Comparison of ENCODE assay signal across 14 cellular contexts in genomic region chr2:6927186-6927585, GRCh38. TPM values are rescaled to one million over a fixed set of nuclear protein-coding genes. Genes with fewer than 3 reads are reported as not detected.
DNase-seq lines count a peak whose midpoint lies in the region; ATAC-seq and TF ChIP-seq lines count a peak whose summit lies in the region.
"Had no signal": no experiment of that assay in that cellular context is flagged by ENCODE, and none has a peak within 500 bp of the region (broad histone marks: within the 10 kb centered on the region; RNA-seq: fewer than 3 reads in every experiment).

No MANE protein-coding gene starts in this region.

- CTCF ChIA-PET in T-cell (lab: Charles Lee) = no interaction called here

- ATAC-seq in T-cell (replicated peaks in 1 of 4) (no peak), Right ventricle myocardium superior (ENCODE audit: poor library complexity) (peak; percentile 86), mucosa of descending colon (peak; percentile 34), HG02973 (IDR thresholded peaks at IDR 0.05; ENCODE audit: unreplicated experiment) (no peak), GM21825 (IDR thresholded peaks at IDR 0.05; ENCODE audit: unreplicated experiment) (no peak)
- ATAC-seq: activated CD8-positive, alpha-beta T cell treated with anti-CD3 and anti-CD28 coated beads, Interleukin-2, amount 10 ng/mL, durations not matched to agents 7 days and 5 days had no signal

- H3K27me3 ChIP-seq in uterus (no peaks in the 10 kb centered on the region), tibial artery (no peaks in the 10 kb centered on the region)
- H3K27me3 ChIP-seq: Peyer's patch had no signal

- TF ChIP-seq POLR2A in uterus (IDR thresholded peaks at IDR 0.05) = no peak

- no peaks in the 10 kb centered on the region for H3K36me3 ChIP-seq in mucosa of descending colon (ENCODE audit: low read depth)
- H3K36me3 ChIP-seq in uterus = no peaks in the 10 kb centered on the region
- H3K36me3 ChIP-seq in tibial artery = no peaks in the 10 kb centered on the region
- H3K36me3 ChIP-seq: Peyer's patch had no signal

- H3K9me3 ChIP-seq in mucosa of descending colon = no peaks in the 10 kb centered on the region
- H3K9me3 ChIP-seq in uterus = no peaks in the 10 kb centered on the region
- H3K9me3 ChIP-seq in tibial artery = no peaks in the 10 kb centered on the region
- H3K9me3 ChIP-seq: Peyer's patch had no signal

- H3K4me3 ChIP-seq in mucosa of descending colon = no peak overlapping the region
- H3K4me3 ChIP-seq in uterus = no peak overlapping the region
- no peak overlapping the region for H3K4me3 ChIP-seq in tibial artery
- H3K4me3 ChIP-seq: Peyer's patch had no signal

- H3K4me1 Mint-ChIP-seq in T-cell = peaks cover 79 to 83% (median 83%) of the 10 kb centered on the region in 3 donors

- TF ChIP-seq CTCF in mucosa of descending colon (IDR thresholded peaks at IDR 0.05) (no peak), uterus (IDR thresholded peaks at IDR 0.05) (no peak), tibial artery (IDR thresholded peaks at IDR 0.05) (no peak)

- H3K27me3 Mint-ChIP-seq in T-cell = no peaks in the 10 kb centered on the region
- H3K27me3 Mint-ChIP-seq: stimulated activated naive CD8-positive, alpha-beta T cell treated with anti-CD3 and anti-CD28 coated beads, Interleukin-15, Interleukin-2, amounts not matched to agents 100 ng/mL and 50 ng/mL, for 24 hours had no signal

- peak overlapping the region; percentile 40 to 63 for H3K27ac ChIP-seq in uterus
- H3K27ac ChIP-seq in tibial artery = no peak overlapping the region
- H3K27ac ChIP-seq: Peyer's patch had no signal

- H3K4me1 ChIP-seq in mucosa of descending colon (ENCODE audit: low read depth) (no peaks in the 10 kb centered on the region), uterus (peaks cover 0 to 5% of the 10 kb centered on the region in 2 donors), tibial artery (no peaks in the 10 kb centered on the region)
- H3K4me1 ChIP-seq: Peyer's patch had no signal

- DNase-seq in T-cell = no peak
- DNase-seq in Right ventricle myocardium superior = peak; percentile 46
- no peak for DNase-seq in mucosa of descending colon
- DNase-seq in uterus = no peak
- DNase-seq in tibial artery = no peak
- DNase-seq: activated CD8-positive, alpha-beta T cell treated with anti-CD3 and anti-CD28 coated beads, Interleukin-2, amount 10 ng/mL, durations not matched to agents 7 days and 5 days; activated naive CD4-positive, alpha-beta T cell treated with anti-CD3 and anti-CD28 coated beads for 36 hours; central memory CD4-positive, alpha-beta T cell; NCI-H1092; NCI-H345; Peyer's patch had no signal

- no peak overlapping the region for H3K4me3 Mint-ChIP-seq in T-cell
- H3K4me3 Mint-ChIP-seq: activated CD8-positive, alpha-beta T cell treated with anti-CD3 and anti-CD28 coated beads, Interleukin-2, amount 10 ng/mL, durations not matched to agents 7 days and 5 days; activated naive CD4-positive, alpha-beta T cell treated with anti-CD3 and anti-CD28 coated beads for 36 hours; stimulated activated naive CD8-positive, alpha-beta T cell treated with anti-CD3 and anti-CD28 coated beads, Interleukin-15, Interleukin-2, amounts not matched to agents 100 ng/mL and 50 ng/mL, for 24 hours had no signal

- peak overlapping the region; percentile 3 to 60 for H3K27ac Mint-ChIP-seq in T-cell
- H3K27ac Mint-ChIP-seq: activated naive CD4-positive, alpha-beta T cell treated with anti-CD3 and anti-CD28 coated beads for 36 hours; stimulated activated naive CD8-positive, alpha-beta T cell treated with anti-CD3 and anti-CD28 coated beads, Interleukin-15, Interleukin-2, amounts not matched to agents 100 ng/mL and 50 ng/mL, for 24 hours had no signal

- POLR2A ChIA-PET in T-cell (lab: Charles Lee) = no interaction called here

- peaks cover 52% of the 10 kb centered on the region for H3K36me3 Mint-ChIP-seq in T-cell

- intact Hi-C loops in Right ventricle myocardium superior (cut with DNase I) = no loop called here
- intact Hi-C loops in mucosa of descending colon (cut with DNase I, micrococcal nuclease) = no loop called here
- intact Hi-C loops in uterus (cut with DNase I; ENCODE audit: low total_unique reads) = no loop called here
- intact Hi-C loops in tibial artery (cut with DNase I; ENCODE audit: low total_unique reads) = no loop called here

- H3K9me3 Mint-ChIP-seq in T-cell = peaks cover 0 to 9% (median 8%) of the 10 kb centered on the region in 3 donors

RNA-seq across cellular contexts. Expression of gene RNF144A, which starts 10.0 kb away (rescaled TPM):
- total RNA-seq in T-cell (10 to 100 TPM; 46.3 to 93.1 (median 79.9) TPM), Right ventricle myocardium superior (14.5 TPM), mucosa of descending colon (10 to 100 TPM; 14.3 to 18.7 (median 18.3) TPM), uterus (100 to 1,000 TPM in 1 of 4 donors, 10 to 100 TPM in 3; 22.5 to 103 (median 63.0) TPM)

RNA-seq across cellular contexts. Expression of gene RSAD2, which starts 49.6 kb away (rescaled TPM):
- total RNA-seq in T-cell (10 to 100 TPM in 1 of 5 donors, 1 to 10 TPM in 4; 3.2 to 10.7 (median 7.2) TPM), Right ventricle myocardium superior (3.4 TPM), mucosa of descending colon (10 to 100 TPM in 2 of 3 donors, 1 to 10 TPM in 1; 8.9 to 35.0 (median 12.0) TPM), uterus (10 to 100 TPM in 2 of 4 donors, under 1 TPM in 2; 0.29 to 14.7 (median 6.3) TPM)

Comparison
In these comparisons a context has a peak if more than half of its experiments do, and no peak if none do; other contexts are left out.
1. ATAC-seq: peak in Right ventricle myocardium superior (single experiment) and mucosa of descending colon (single experiment); none in T-cell (0 of 4), HG02973 (single experiment) and GM21825 (single experiment).
2. H3K27ac ChIP-seq: peak in uterus (2 of 2); none in tibial artery (0 of 2).